Comparison of ENCODE assay signal across 9 cellular contexts in the genomic region with DNA sequence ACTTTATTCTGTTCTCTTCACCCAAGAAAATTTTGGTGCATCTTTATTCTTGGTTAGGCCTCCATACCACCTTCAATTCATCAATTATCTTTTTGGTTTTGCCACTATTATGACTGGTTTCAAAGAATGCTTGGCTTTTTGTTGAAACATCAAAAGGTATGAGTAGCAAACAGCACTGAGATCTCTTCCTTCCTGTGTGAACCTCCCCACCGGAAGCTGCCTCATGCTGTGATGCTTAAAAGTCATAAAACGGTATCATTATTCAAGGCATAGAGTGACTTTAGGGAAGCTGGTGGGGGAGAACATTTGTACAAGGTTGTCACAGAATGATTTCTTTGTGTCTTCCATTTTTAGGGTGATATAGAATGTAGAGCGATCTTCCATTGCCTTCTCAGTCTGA.
DNase-seq lines count a peak whose midpoint lies in the region; ATAC-seq and TF ChIP-seq lines count a peak whose summit lies in the region.
"Had no signal": no experiment of that assay in that cellular context is flagged by ENCODE, and none has a peak within 500 bp of the region (broad histone marks: within the 10 kb centered on the region; RNA-seq: fewer than 3 reads in every experiment).

No MANE protein-coding gene starts in this region.

- DNase-seq in GM13977 (ENCODE audit: low spot score) (peak; percentile 15), NCI-H2081 treated with DMSO at 0.1 percent for 48 hours (lab: John Stamatoyannopoulos, UW) (no peak), NCI-H510A (lab: John Stamatoyannopoulos, UW) (no peak), AG08395 (ENCODE audit: low spot score) (no peak)
- DNase-seq in activated CD4-positive, alpha-beta T cell treated with anti-CD3 and anti-CD28 coated beads for 1 hour: peak; percentile 49
- peak; percentile 42 for DNase-seq in stimulated activated CD8-positive, alpha-beta memory T cell treated with anti-CD3 and anti-CD28 coated beads, Interleukin-12 subunit alpha, Interleukin-12 subunit beta, amount 100 ng/mL, for 1 hour (ENCODE audit: low read depth)
- DNase-seq: NCI-H2227 treated with DMSO at 0.1 percent for 48 hours had no signal

- peak overlapping the region; percentile 90 for H3K27ac Mint-ChIP-seq in activated naive CD8-positive, alpha-beta T cell

- H3K4me1 Mint-ChIP-seq in activated naive CD8-positive, alpha-beta T cell (ENCODE audit: low read depth): peaks cover 80% of the 10 kb centered on the region

- no peaks in the 10 kb centered on the region for H3K9me3 Mint-ChIP-seq in activated naive CD8-positive, alpha-beta T cell (ENCODE audit: low read depth)

- no peak for TF ChIP-seq CTCF in GM13977 (IDR thresholded peaks at IDR 0.05; ENCODE audit: extremely low read depth, insufficient read depth, missing control alignments)

- peak overlapping the region; percentile 33 for H3K4me3 Mint-ChIP-seq in activated naive CD8-positive, alpha-beta T cell

- in situ Hi-C loops in GM13977 (cut with MboI; ENCODE audit: low pct_unique_long_range_greater_than_20kb, low sequenced_read_pairs, unreplicated experiment): no loop called here

- H3K27me3 Mint-ChIP-seq in activated naive CD8-positive, alpha-beta T cell: no peaks in the 10 kb centered on the region

- ATAC-seq in GM19455 (IDR thresholded peaks at IDR 0.05; ENCODE audit: unreplicated experiment): no peak

- H3K36me3 Mint-ChIP-seq in activated naive CD8-positive, alpha-beta T cell: peaks cover 9% of the 10 kb centered on the region

Comparison
In these comparisons a context has a peak if more than half of its experiments do, and no peak if none do; other contexts are left out.
1. DNase-seq: peak in GM13977 (single experiment), activated CD4-positive, alpha-beta T cell treated with anti-CD3 and anti-CD28 coated beads for 1 hour (single experiment) and stimulated activated CD8-positive, alpha-beta memory T cell treated with anti-CD3 and anti-CD28 coated beads, Interleukin-12 subunit alpha, Interleukin-12 subunit beta, amount 100 ng/mL, for 1 hour (single experiment); none in NCI-H2081 treated with DMSO at 0.1 percent for 48 hours (single experiment), NCI-H510A (single experiment) and AG08395 (single experiment).